1 cellular context compared by ENCODE assay signal in the genomic region with DNA sequence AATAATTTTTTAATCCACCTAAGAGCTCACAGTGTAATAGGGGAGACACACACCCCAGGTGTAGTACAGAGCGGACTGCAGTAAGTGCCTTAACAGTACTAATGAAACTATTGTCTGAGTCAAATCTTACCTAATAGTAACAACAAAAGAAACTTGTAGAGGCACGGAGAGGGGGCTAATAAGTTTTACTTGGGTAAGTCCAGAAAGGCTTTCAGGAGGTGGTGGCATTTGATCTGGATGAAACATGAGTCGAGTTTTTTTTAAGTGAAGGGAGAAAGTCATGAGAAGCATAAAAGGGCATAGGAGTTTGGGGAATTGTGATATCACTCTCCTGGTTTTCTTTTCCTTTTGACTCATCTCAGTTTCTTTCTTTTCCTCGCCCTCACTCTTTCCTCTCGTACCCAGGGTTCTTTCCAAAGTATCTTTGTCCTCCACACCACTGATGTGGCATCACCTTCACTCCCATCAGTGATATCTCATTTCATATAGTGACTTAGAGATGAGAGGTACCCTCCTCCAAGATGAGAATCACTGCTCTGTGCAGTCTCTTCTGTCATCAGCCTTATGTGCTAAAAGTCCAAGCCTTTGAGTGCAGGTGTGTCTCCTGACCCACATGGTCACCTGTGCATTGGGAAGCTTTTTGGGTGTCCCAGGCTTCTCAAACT.
TF ChIP-seq lines count a peak whose summit lies in the region.

No MANE protein-coding gene starts in this region.

TF ChIP-seq in GM23338, 12 proteins besides CTCF, POLR2A, EP300 and RAD21 (continued from another document):
- no peak for TF ChIP-seq NANOG (IDR thresholded peaks at IDR 0.05; ENCODE audit: borderline replicate concordance)
- TF ChIP-seq, protein P1, sequence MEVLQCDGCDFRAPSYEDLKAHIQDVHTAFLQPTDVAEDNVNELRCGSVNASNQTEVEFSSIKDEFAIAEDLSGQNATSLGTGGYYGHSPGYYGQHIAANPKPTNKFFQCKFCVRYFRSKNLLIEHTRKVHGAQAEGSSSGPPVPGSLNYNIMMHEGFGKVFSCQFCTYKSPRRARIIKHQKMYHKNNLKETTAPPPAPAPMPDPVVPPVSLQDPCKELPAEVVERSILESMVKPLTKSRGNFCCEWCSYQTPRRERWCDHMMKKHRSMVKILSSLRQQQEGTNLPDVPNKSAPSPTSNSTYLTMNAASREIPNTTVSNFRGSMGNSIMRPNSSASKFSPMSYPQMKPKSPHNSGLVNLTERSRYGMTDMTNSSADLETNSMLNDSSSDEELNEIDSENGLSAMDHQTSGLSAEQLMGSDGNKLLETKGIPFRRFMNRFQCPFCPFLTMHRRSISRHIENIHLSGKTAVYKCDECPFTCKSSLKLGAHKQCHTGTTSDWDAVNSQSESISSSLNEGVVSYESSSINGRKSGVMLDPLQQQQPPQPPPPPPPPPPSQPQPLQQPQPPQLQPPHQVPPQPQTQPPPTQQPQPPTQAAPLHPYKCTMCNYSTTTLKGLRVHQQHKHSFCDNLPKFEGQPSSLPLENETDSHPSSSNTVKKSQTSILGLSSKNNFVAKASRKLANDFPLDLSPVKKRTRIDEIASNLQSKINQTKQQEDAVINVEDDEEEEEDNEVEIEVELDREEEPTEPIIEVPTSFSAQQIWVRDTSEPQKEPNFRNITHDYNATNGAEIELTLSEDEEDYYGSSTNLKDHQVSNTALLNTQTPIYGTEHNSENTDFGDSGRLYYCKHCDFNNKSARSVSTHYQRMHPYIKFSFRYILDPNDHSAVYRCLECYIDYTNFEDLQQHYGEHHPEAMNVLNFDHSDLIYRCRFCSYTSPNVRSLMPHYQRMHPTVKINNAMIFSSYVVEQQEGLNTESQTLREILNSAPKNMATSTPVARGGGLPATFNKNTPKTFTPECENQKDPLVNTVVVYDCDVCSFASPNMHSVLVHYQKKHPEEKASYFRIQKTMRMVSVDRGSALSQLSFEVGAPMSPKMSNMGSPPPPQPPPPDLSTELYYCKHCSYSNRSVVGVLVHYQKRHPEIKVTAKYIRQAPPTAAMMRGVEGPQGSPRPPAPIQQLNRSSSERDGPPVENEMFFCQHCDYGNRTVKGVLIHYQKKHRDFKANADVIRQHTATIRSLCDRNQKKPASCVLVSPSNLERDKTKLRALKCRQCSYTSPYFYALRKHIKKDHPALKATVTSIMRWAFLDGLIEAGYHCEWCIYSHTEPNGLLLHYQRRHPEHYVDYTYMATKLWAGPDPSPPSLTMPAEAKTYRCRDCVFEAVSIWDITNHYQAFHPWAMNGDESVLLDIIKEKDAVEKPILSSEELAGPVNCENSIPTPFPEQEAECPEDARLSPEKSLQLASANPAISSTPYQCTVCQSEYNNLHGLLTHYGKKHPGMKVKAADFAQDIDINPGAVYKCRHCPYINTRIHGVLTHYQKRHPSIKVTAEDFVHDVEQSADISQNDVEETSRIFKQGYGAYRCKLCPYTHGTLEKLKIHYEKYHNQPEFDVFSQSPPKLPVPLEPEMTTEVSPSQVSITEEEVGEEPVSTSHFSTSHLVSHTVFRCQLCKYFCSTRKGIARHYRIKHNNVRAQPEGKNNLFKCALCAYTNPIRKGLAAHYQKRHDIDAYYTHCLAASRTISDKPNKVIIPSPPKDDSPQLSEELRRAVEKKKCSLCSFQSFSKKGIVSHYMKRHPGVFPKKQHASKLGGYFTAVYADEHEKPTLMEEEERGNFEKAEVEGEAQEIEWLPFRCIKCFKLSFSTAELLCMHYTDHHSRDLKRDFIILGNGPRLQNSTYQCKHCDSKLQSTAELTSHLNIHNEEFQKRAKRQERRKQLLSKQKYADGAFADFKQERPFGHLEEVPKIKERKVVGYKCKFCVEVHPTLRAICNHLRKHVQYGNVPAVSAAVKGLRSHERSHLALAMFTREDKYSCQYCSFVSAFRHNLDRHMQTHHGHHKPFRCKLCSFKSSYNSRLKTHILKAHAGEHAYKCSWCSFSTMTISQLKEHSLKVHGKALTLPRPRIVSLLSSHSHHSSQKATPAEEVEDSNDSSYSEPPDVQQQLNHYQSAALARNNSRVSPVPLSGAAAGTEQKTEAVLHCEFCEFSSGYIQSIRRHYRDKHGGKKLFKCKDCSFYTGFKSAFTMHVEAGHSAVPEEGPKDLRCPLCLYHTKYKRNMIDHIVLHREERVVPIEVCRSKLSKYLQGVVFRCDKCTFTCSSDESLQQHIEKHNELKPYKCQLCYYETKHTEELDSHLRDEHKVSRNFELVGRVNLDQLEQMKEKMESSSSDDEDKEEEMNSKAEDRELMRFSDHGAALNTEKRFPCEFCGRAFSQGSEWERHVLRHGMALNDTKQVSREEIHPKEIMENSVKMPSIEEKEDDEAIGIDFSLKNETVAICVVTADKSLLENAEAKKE (CRISPR knock-in tag; IDR thresholded peaks at IDR 0.05) = no peak
- TF ChIP-seq, protein P2, sequence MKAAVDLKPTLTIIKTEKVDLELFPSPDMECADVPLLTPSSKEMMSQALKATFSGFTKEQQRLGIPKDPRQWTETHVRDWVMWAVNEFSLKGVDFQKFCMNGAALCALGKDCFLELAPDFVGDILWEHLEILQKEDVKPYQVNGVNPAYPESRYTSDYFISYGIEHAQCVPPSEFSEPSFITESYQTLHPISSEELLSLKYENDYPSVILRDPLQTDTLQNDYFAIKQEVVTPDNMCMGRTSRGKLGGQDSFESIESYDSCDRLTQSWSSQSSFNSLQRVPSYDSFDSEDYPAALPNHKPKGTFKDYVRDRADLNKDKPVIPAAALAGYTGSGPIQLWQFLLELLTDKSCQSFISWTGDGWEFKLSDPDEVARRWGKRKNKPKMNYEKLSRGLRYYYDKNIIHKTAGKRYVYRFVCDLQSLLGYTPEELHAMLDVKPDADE (IDR thresholded peaks at IDR 0.05) = no peak
- no peak for TF ChIP-seq CREB1 (CRISPR knock-in tag; IDR thresholded peaks at IDR 0.05; ENCODE audit: low read depth)
